1 cellular context compared by ENCODE assay signal in genomic region chr1:209037064-209037463, GRCh38.
TF ChIP-seq lines count a peak whose summit lies in the region.

No MANE protein-coding gene starts in this region.

TF ChIP-seq in HepG2, 621 proteins besides CTCF, POLR2A, EP300 and RAD21:
- no peak for TF ChIP-seq BCLAF1 (IDR thresholded peaks at IDR 0.05)
- peak; percentile 54; the same call in 1 of the 2 replicates for TF ChIP-seq ATF7 (IDR thresholded peaks at IDR 0.05)
- TF ChIP-seq ATF7 (CRISPR knock-in tag; IDR thresholded peaks at IDR 0.05) = no peak
